In the genomic region with DNA sequence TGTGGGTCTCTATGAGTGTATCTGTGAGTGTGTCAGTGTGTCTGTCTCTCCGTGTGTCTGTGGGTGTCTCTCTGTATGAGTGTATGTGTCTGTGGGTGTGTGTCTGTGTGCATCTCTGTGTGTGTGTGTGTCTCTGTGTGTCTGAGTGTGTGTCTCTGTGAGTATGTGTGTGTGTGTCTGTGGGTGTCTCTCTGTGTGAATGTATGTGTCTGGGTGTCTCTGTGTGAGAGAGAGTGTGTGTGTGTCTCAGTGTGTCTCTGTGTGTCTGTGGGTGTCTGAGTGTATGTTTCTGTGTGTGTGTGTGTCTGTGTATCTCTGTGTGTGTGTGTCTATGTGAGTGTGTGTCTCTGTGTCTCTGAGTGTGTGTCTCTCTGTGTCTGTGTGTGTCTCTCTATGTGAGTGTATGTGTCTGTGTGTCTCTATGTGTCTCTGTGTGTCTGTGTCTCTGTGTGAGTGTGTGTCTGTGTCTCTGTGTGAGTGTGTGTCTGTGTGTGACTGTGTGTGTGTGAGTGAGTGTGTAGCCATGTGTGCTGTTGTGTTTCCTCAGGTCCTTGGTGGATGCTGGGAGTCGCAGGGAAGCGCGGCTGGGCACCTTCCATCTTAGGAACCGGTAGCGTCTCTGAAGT, we compare ENCODE assay signal across 3 cellular contexts.
TF ChIP-seq lines count a peak whose summit lies in the region.

No MANE protein-coding gene starts in this region.

TF ChIP-seq in IMR-90, 13 proteins besides CTCF, POLR2A, EP300 and RAD21:
- TF ChIP-seq FOS (IDR thresholded peaks at IDR 0.05; ENCODE audit: low read depth, low read length): no peak
- TF ChIP-seq CEBPB (IDR thresholded peaks at IDR 0.05; ENCODE audit: low read depth, low read length): no peak
- no peak for TF ChIP-seq MAZ (IDR thresholded peaks at IDR 0.05; ENCODE audit: borderline replicate concordance, low read depth, low read length)
- TF ChIP-seq NFE2L2 (IDR thresholded peaks at IDR 0.05; ENCODE audit: low read depth, low read length): no peak
- TF ChIP-seq RCOR1 (IDR thresholded peaks at IDR 0.05; ENCODE audit: insufficient replicate concordance, low read length): no peak

TF ChIP-seq in endothelial cell of umbilical vein, 7 proteins besides CTCF, POLR2A, EP300 and RAD21:
- TF ChIP-seq GATA2 (IDR thresholded peaks at IDR 0.05; ENCODE audit: insufficient read depth, insufficient read length, low read depth, low read length): no peak
- no peak for TF ChIP-seq MYC (IDR thresholded peaks at IDR 0.05; ENCODE audit: low read depth, low read length)
- TF ChIP-seq, protein P1, sequence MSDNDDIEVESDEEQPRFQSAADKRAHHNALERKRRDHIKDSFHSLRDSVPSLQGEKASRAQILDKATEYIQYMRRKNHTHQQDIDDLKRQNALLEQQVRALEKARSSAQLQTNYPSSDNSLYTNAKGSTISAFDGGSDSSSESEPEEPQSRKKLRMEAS (IDR thresholded peaks at IDR 0.05; ENCODE audit: insufficient read depth, insufficient read length): no peak
- no peak for TF ChIP-seq POLR2AphosphoS5 (IDR thresholded peaks at IDR 0.05; ENCODE audit: insufficient read depth, low read depth, low read length)
- TF ChIP-seq FOS (IDR thresholded peaks at IDR 0.05; ENCODE audit: borderline replicate concordance, insufficient read depth, low read length): no peak
- TF ChIP-seq EZH2 (IDR thresholded peaks at IDR 0.05; ENCODE audit: borderline replicate concordance, low read depth, low read length, severe bottlenecking): no peak
- TF ChIP-seq JUN (IDR thresholded peaks at IDR 0.05; ENCODE audit: borderline replicate concordance, insufficient read depth, insufficient read length, low read depth): no peak

TF ChIP-seq in SK-N-SH, 30 proteins besides CTCF, POLR2A, EP300 and RAD21:
- TF ChIP-seq JUND (IDR thresholded peaks at IDR 0.05): no peak
- no peak for TF ChIP-seq MEF2A (IDR thresholded peaks at IDR 0.05; ENCODE audit: borderline replicate concordance, low read depth)
- no peak for TF ChIP-seq FOXJ3 (CRISPR knock-in tag; IDR thresholded peaks at IDR 0.05)
- TF ChIP-seq ELF1 (IDR thresholded peaks at IDR 0.05): no peak
- TF ChIP-seq TEAD4 (IDR thresholded peaks at IDR 0.05; ENCODE audit: borderline replicate concordance, insufficient read depth): no peak
- TF ChIP-seq TCF12 (IDR thresholded peaks at IDR 0.05): no peak
- TF ChIP-seq GABPA (IDR thresholded peaks at IDR 0.05; ENCODE audit: low read depth): no peak
- no peak for TF ChIP-seq GATA2 (CRISPR knock-in tag; IDR thresholded peaks at IDR 0.05)
- TF ChIP-seq, protein P1 (IDR thresholded peaks at IDR 0.05; ENCODE audit: low read depth): no peak
- TF ChIP-seq MXI1 (IDR thresholded peaks at IDR 0.05; ENCODE audit: low read depth, low read length): no peak
- TF ChIP-seq ZBTB33 (IDR thresholded peaks at IDR 0.05; ENCODE audit: borderline replicate concordance, low read depth): no peak
- TF ChIP-seq SIN3A (IDR thresholded peaks at IDR 0.05; ENCODE audit: borderline replicate concordance, low read depth, low read length): no peak
- TF ChIP-seq NFIC (IDR thresholded peaks at IDR 0.05; ENCODE audit: borderline replicate concordance): no peak
- TF ChIP-seq YY1 (IDR thresholded peaks at IDR 0.05; ENCODE audit: low read depth): no peak
- no peak for TF ChIP-seq REST (IDR thresholded peaks at IDR 0.05; ENCODE audit: low read depth, low read length)
- TF ChIP-seq SMC3 (IDR thresholded peaks at IDR 0.05; ENCODE audit: low read depth, low read length): no peak
- TF ChIP-seq USF1 (IDR thresholded peaks at IDR 0.05; ENCODE audit: borderline replicate concordance, low read depth): no peak
- TF ChIP-seq, protein P2, sequence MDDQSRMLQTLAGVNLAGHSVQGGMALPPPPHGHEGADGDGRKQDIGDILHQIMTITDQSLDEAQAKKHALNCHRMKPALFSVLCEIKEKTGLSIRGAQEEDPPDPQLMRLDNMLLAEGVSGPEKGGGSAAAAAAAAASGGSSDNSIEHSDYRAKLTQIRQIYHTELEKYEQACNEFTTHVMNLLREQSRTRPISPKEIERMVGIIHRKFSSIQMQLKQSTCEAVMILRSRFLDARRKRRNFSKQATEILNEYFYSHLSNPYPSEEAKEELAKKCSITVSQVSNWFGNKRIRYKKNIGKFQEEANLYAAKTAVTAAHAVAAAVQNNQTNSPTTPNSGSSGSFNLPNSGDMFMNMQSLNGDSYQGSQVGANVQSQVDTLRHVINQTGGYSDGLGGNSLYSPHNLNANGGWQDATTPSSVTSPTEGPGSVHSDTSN (IDR thresholded peaks at IDR 0.05): no peak
